ENCODE assay signal across 1 cellular context in the genomic region with DNA sequence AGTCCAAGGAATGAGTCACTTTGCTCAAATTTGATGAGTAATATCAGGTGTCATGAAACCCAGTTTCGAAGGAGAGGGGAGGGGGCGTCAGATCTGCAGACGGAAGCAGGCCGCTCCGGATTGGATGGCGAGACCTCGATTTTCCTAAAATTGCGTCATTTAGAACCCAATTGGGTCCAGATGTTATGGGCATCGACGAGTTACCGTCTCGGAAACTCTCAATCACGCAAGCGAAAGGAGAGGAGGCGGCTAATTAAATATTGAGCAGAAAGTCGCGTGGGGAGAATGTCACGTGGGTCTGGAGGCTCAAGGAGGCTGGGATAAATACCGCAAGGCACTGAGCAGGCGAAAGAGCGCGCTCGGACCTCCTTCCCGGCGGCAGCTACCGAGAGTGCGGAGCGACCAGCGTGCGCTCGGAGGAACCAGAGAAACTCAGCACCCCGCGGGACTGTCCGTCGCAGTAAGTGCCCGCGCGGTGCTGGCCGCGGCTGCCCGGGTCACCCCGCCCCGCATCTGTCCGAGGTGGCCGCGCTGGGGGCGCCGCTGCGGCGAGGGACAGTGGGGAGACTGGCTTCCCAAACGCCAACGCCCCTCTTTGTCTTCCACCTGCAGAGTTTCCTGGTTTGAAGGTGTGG.
A peak's percentile ranks its signal among the peaks of the same experiment; 100 is the strongest.
TF ChIP-seq lines count a peak whose summit lies in the region.

A gene with protein sequence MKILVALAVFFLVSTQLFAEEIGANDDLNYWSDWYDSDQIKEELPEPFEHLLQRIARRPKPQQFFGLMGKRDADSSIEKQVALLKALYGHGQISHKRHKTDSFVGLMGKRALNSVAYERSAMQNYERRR (plus strand): TSS at position 351 of the 635 bp plus-strand sequence. CDS start 527 bp downstream, outside the sequence.

TF ChIP-seq in K562, 482 proteins besides CTCF, POLR2A, EP300 and RAD21 (continued from another document):
- TF ChIP-seq, protein P1, sequence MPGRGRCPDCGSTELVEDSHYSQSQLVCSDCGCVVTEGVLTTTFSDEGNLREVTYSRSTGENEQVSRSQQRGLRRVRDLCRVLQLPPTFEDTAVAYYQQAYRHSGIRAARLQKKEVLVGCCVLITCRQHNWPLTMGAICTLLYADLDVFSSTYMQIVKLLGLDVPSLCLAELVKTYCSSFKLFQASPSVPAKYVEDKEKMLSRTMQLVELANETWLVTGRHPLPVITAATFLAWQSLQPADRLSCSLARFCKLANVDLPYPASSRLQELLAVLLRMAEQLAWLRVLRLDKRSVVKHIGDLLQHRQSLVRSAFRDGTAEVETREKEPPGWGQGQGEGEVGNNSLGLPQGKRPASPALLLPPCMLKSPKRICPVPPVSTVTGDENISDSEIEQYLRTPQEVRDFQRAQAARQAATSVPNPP (IDR thresholded peaks at IDR 0.05; ENCODE audit: borderline replicate concordance, insufficient read depth, insufficient read length) = no peak
- TF ChIP-seq DNMT1 (IDR thresholded peaks at IDR 0.05) (no peak), ESRRA (IDR thresholded peaks at IDR 0.05; ENCODE audit: borderline replicate concordance, low read depth) (no peak), ZNF184 (CRISPR knock-in tag; IDR thresholded peaks at IDR 0.05) (no peak), ZNF695 (CRISPR knock-in tag; IDR thresholded peaks at IDR 0.05) (no peak), IFI16 (CRISPR knock-in tag; IDR thresholded peaks at IDR 0.05) (no peak), EWSR1 (IDR thresholded peaks at IDR 0.05; ENCODE audit: borderline replicate concordance, low read depth, partially characterized antibody) (no peak), RAD51 (IDR thresholded peaks at IDR 0.05; ENCODE audit: borderline replicate concordance, low read depth) (peak; percentile 58; the same call in 1 of the 2 replicates), GABPB1 (CRISPR knock-in tag; IDR thresholded peaks at IDR 0.05) (no peak), SRSF9 (IDR thresholded peaks at IDR 0.05; ENCODE audit: borderline replicate concordance, low read depth, low read length) (no peak), L3MBTL2 (IDR thresholded peaks at IDR 0.05) (peak; percentile 33; the same call in 1 of the 2 replicates), GTF2A2 (tag; IDR thresholded peaks at IDR 0.05) (no peak), BRD9 (IDR thresholded peaks at IDR 0.05; ENCODE audit: low read depth, partially characterized antibody) (no peak), ZBED1 (IDR thresholded peaks at IDR 0.05) (no peak), NCOA1 (IDR thresholded peaks at IDR 0.05; ENCODE audit: low read depth) (no peak), THRAP3 (IDR thresholded peaks at IDR 0.05; ENCODE audit: borderline replicate concordance) (no peak), CEBPG (CRISPR knock-in tag; IDR thresholded peaks at IDR 0.05) (no peak), CEBPG (tag; conservative IDR thresholded peaks at IDR 0.05 in 1 of 2, IDR thresholded peaks at IDR 0.05 in 1 of 2) (peak in 1 of 2 experiments; percentile 50; a peak in 1 of 4 replicates), CCNT2 (IDR thresholded peaks at IDR 0.05; ENCODE audit: borderline replicate concordance, extremely low read depth, insufficient read length, low read depth, low read length) (no peak), GABPB2 (CRISPR knock-in tag; conservative IDR thresholded peaks at IDR 0.05) (no peak)
- TF ChIP-seq, protein P2, sequence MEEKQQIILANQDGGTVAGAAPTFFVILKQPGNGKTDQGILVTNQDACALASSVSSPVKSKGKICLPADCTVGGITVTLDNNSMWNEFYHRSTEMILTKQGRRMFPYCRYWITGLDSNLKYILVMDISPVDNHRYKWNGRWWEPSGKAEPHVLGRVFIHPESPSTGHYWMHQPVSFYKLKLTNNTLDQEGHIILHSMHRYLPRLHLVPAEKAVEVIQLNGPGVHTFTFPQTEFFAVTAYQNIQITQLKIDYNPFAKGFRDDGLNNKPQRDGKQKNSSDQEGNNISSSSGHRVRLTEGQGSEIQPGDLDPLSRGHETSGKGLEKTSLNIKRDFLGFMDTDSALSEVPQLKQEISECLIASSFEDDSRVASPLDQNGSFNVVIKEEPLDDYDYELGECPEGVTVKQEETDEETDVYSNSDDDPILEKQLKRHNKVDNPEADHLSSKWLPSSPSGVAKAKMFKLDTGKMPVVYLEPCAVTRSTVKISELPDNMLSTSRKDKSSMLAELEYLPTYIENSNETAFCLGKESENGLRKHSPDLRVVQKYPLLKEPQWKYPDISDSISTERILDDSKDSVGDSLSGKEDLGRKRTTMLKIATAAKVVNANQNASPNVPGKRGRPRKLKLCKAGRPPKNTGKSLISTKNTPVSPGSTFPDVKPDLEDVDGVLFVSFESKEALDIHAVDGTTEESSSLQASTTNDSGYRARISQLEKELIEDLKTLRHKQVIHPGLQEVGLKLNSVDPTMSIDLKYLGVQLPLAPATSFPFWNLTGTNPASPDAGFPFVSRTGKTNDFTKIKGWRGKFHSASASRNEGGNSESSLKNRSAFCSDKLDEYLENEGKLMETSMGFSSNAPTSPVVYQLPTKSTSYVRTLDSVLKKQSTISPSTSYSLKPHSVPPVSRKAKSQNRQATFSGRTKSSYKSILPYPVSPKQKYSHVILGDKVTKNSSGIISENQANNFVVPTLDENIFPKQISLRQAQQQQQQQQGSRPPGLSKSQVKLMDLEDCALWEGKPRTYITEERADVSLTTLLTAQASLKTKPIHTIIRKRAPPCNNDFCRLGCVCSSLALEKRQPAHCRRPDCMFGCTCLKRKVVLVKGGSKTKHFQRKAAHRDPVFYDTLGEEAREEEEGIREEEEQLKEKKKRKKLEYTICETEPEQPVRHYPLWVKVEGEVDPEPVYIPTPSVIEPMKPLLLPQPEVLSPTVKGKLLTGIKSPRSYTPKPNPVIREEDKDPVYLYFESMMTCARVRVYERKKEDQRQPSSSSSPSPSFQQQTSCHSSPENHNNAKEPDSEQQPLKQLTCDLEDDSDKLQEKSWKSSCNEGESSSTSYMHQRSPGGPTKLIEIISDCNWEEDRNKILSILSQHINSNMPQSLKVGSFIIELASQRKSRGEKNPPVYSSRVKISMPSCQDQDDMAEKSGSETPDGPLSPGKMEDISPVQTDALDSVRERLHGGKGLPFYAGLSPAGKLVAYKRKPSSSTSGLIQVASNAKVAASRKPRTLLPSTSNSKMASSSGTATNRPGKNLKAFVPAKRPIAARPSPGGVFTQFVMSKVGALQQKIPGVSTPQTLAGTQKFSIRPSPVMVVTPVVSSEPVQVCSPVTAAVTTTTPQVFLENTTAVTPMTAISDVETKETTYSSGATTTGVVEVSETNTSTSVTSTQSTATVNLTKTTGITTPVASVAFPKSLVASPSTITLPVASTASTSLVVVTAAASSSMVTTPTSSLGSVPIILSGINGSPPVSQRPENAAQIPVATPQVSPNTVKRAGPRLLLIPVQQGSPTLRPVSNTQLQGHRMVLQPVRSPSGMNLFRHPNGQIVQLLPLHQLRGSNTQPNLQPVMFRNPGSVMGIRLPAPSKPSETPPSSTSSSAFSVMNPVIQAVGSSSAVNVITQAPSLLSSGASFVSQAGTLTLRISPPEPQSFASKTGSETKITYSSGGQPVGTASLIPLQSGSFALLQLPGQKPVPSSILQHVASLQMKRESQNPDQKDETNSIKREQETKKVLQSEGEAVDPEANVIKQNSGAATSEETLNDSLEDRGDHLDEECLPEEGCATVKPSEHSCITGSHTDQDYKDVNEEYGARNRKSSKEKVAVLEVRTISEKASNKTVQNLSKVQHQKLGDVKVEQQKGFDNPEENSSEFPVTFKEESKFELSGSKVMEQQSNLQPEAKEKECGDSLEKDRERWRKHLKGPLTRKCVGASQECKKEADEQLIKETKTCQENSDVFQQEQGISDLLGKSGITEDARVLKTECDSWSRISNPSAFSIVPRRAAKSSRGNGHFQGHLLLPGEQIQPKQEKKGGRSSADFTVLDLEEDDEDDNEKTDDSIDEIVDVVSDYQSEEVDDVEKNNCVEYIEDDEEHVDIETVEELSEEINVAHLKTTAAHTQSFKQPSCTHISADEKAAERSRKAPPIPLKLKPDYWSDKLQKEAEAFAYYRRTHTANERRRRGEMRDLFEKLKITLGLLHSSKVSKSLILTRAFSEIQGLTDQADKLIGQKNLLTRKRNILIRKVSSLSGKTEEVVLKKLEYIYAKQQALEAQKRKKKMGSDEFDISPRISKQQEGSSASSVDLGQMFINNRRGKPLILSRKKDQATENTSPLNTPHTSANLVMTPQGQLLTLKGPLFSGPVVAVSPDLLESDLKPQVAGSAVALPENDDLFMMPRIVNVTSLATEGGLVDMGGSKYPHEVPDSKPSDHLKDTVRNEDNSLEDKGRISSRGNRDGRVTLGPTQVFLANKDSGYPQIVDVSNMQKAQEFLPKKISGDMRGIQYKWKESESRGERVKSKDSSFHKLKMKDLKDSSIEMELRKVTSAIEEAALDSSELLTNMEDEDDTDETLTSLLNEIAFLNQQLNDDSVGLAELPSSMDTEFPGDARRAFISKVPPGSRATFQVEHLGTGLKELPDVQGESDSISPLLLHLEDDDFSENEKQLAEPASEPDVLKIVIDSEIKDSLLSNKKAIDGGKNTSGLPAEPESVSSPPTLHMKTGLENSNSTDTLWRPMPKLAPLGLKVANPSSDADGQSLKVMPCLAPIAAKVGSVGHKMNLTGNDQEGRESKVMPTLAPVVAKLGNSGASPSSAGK (IDR thresholded peaks at IDR 0.05) = no peak
- TF ChIP-seq, protein P3, sequence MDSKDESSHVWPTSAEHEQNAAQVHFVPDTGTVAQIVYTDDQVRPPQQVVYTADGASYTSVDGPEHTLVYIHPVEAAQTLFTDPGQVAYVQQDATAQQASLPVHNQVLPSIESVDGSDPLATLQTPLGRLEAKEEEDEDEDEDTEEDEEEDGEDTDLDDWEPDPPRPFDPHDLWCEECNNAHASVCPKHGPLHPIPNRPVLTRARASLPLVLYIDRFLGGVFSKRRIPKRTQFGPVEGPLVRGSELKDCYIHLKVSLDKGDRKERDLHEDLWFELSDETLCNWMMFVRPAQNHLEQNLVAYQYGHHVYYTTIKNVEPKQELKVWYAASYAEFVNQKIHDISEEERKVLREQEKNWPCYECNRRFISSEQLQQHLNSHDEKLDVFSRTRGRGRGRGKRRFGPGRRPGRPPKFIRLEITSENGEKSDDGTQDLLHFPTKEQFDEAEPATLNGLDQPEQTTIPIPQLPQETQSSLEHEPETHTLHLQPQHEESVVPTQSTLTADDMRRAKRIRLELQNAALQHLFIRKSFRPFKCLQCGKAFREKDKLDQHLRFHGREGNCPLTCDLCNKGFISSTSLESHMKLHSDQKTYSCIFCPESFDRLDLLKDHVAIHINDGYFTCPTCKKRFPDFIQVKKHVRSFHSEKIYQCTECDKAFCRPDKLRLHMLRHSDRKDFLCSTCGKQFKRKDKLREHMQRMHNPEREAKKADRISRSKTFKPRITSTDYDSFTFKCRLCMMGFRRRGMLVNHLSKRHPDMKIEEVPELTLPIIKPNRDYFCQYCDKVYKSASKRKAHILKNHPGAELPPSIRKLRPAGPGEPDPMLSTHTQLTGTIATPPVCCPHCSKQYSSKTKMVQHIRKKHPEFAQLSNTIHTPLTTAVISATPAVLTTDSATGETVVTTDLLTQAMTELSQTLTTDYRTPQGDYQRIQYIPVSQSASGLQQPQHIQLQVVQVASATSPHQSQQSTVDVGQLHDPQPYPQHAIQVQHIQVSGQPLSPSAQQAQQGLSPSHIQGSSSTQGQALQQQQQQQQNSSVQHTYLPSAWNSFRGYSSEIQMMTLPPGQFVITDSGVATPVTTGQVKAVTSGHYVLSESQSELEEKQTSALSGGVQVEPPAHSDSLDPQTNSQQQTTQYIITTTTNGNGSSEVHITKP (IDR thresholded peaks at IDR 0.05; ENCODE audit: partially characterized antibody) = no peak
- TF ChIP-seq, protein P4, sequence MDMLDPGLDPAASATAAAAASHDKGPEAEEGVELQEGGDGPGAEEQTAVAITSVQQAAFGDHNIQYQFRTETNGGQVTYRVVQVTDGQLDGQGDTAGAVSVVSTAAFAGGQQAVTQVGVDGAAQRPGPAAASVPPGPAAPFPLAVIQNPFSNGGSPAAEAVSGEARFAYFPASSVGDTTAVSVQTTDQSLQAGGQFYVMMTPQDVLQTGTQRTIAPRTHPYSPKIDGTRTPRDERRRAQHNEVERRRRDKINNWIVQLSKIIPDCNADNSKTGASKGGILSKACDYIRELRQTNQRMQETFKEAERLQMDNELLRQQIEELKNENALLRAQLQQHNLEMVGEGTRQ (CRISPR knock-in tag; IDR thresholded peaks at IDR 0.05) = peak; percentile 38; the same call in 1 of the 2 replicates
- TF ChIP-seq, protein P5, sequence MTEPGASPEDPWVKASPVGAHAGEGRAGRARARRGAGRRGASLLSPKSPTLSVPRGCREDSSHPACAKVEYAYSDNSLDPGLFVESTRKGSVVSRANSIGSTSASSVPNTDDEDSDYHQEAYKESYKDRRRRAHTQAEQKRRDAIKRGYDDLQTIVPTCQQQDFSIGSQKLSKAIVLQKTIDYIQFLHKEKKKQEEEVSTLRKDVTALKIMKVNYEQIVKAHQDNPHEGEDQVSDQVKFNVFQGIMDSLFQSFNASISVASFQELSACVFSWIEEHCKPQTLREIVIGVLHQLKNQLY (CRISPR knock-in tag; conservative IDR thresholded peaks at IDR 0.05) = no peak
- TF ChIP-seq, protein P6, sequence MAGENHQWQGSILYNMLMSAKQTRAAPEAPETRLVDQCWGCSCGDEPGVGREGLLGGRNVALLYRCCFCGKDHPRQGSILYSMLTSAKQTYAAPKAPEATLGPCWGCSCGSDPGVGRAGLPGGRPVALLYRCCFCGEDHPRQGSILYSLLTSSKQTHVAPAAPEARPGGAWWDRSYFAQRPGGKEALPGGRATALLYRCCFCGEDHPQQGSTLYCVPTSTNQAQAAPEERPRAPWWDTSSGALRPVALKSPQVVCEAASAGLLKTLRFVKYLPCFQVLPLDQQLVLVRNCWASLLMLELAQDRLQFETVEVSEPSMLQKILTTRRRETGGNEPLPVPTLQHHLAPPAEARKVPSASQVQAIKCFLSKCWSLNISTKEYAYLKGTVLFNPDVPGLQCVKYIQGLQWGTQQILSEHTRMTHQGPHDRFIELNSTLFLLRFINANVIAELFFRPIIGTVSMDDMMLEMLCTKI (IDR thresholded peaks at IDR 0.05; ENCODE audit: partially characterized antibody) = no peak
- TF ChIP-seq, protein P7, sequence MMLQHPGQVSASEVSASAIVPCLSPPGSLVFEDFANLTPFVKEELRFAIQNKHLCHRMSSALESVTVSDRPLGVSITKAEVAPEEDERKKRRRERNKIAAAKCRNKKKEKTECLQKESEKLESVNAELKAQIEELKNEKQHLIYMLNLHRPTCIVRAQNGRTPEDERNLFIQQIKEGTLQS (IDR thresholded peaks at IDR 0.05) = peak; percentile 73
- TF ChIP-seq, protein P7 (CRISPR knock-in tag; conservative IDR thresholded peaks at IDR 0.05) = no peak
- TF ChIP-seq, protein P8, sequence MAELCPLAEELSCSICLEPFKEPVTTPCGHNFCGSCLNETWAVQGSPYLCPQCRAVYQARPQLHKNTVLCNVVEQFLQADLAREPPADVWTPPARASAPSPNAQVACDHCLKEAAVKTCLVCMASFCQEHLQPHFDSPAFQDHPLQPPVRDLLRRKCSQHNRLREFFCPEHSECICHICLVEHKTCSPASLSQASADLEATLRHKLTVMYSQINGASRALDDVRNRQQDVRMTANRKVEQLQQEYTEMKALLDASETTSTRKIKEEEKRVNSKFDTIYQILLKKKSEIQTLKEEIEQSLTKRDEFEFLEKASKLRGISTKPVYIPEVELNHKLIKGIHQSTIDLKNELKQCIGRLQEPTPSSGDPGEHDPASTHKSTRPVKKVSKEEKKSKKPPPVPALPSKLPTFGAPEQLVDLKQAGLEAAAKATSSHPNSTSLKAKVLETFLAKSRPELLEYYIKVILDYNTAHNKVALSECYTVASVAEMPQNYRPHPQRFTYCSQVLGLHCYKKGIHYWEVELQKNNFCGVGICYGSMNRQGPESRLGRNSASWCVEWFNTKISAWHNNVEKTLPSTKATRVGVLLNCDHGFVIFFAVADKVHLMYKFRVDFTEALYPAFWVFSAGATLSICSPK (IDR thresholded peaks at IDR 0.05; ENCODE audit: borderline replicate concordance) = no peak
